ENCODE assay signal across 9 cellular contexts in the genomic region with DNA sequence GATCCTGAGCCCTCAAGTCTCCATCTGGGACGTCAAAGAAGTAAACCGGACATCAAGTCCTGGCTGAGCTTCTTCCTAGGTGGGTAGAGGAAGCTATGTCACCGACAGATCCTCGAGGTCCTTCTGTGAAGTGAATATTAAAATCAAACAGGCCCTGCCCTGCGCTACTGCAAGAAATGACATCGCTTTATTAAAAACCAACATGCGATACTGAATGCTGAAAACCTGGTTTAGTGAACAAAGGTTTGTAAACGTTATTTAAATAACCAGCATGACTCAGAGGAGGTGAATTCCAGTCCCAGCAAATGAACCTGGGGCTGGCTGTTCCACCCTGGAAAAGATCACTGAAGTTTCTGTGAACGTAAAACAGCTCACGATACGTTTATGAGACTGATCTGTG. TPM values are rescaled to one million over a fixed set of nuclear protein-coding genes. Genes with fewer than 3 reads are reported as not detected.
DNase-seq lines count a peak whose midpoint lies in the region; ATAC-seq and TF ChIP-seq lines count a peak whose summit lies in the region.
"Had no signal": no experiment of that assay in that cellular context is flagged by ENCODE, and none has a peak within 500 bp of the region (broad histone marks: within the 10 kb centered on the region; RNA-seq: fewer than 3 reads in every experiment).

No MANE protein-coding gene starts in this region.

- peak overlapping the region; percentile 77 for H3K27ac ChIP-seq in CD4-positive, CD25-positive, alpha-beta regulatory T cell (ENCODE audit: insufficient read depth, low read length, poor library complexity, severe bottlenecking)
- H3K27ac ChIP-seq in right atrium auricular region (peak overlapping the region; percentile 65 to 68), sigmoid colon (peak overlapping the region; percentile 67 to 79 (median 78))

- POLR2A ChIA-PET in activated CD4-positive, alpha-beta memory T cell treated with anti-CD3 and anti-CD28 coated beads for 36 hours (lab: Charles Lee), result interaction anchor here (0.6 to 2.1 kb wide), 7 partner anchors 11 to 223 kb away, joined by 3 to 22 read pairs (median 3); a partner anchor contains a TSS

- no peaks in the 10 kb centered on the region for H3K9me3 ChIP-seq in CD4-positive, CD25-positive, alpha-beta regulatory T cell (ENCODE audit: control insufficient read depth in 2 of 2, low read length in 2 of 2)
- H3K9me3 ChIP-seq in right atrium auricular region (no peaks in the 10 kb centered on the region), sigmoid colon (no peaks in the 10 kb centered on the region)

- peaks cover 27% of the 10 kb centered on the region for H3K4me1 ChIP-seq in CD4-positive, CD25-positive, alpha-beta regulatory T cell (ENCODE audit: control insufficient read depth, insufficient read depth, low read length, poor library complexity, severe bottlenecking)
- H3K4me1 ChIP-seq in right atrium auricular region (peaks cover 0 to 21% of the 10 kb centered on the region in 2 donors), sigmoid colon (peaks cover 0 to 34% (median 23%) of the 10 kb centered on the region in 4 donors)

- WGBS in sigmoid colon, 2 donors, result 1 to 3% methylated on average over 11 of the region's 11 CpGs

- peak overlapping the region; percentile 97 to 100 (median 98) for H3K4me3 Mint-ChIP-seq in CD4-positive, CD25-positive, alpha-beta regulatory T cell
- peak overlapping the region; percentile 94 for H3K4me3 Mint-ChIP-seq in activated CD4-positive, alpha-beta memory T cell treated with anti-CD3 and anti-CD28 coated beads for 36 hours

- intact Hi-C loops in activated CD4-positive, alpha-beta memory T cell treated with anti-CD3 and anti-CD28 coated beads for 36 hours (cut with micrococcal nuclease), result no loop called here
- intact Hi-C loops in sigmoid colon (cut with DNase I), result no loop called here

- peak overlapping the region; percentile 99 for H3K4me3 ChIP-seq in CD4-positive, CD25-positive, alpha-beta regulatory T cell (ENCODE audit: low read depth, low read length)
- H3K4me3 ChIP-seq in right atrium auricular region (peak overlapping the region; percentile 89 to 97), sigmoid colon (peak overlapping the region; percentile 83 to 96 (median 87))

- CTCF ChIA-PET in activated CD4-positive, alpha-beta memory T cell treated with anti-CD3 and anti-CD28 coated beads for 36 hours (lab: Charles Lee), result interaction anchor here (0.6 to 2.9 kb wide), 3 partner anchors 27 to 63 kb away, joined by 3 to 33 read pairs (median 3); a partner anchor contains a TSS

- peaks cover 28% of the 10 kb centered on the region for H3K36me3 Mint-ChIP-seq in CD4-positive, CD25-positive, alpha-beta regulatory T cell
- peaks cover 24% of the 10 kb centered on the region for H3K36me3 Mint-ChIP-seq in activated CD4-positive, alpha-beta memory T cell treated with anti-CD3 and anti-CD28 coated beads for 36 hours

- ATAC-seq in CD4-positive, CD25-positive, alpha-beta regulatory T cell (ENCODE audit: low read depth in 2 of 2), result peak; percentile 16 to 29
- ATAC-seq in HG02759 (IDR thresholded peaks at IDR 0.05; ENCODE audit: unreplicated experiment), result peak; percentile 9
- no peak for ATAC-seq in HG03097 (IDR thresholded peaks at IDR 0.05; ENCODE audit: low FRiP score, unreplicated experiment)
- ATAC-seq in HG02870 (IDR thresholded peaks at IDR 0.05; ENCODE audit: unreplicated experiment), result no peak

- H3K4me1 Mint-ChIP-seq in CD4-positive, CD25-positive, alpha-beta regulatory T cell, result peaks cover 17 to 60% (median 52%) of the 10 kb centered on the region in 4 donors
- peaks cover 51% of the 10 kb centered on the region for H3K4me1 Mint-ChIP-seq in activated CD4-positive, alpha-beta memory T cell treated with anti-CD3 and anti-CD28 coated beads for 36 hours (ENCODE audit: low read depth)

- peaks cover 17% of the 10 kb centered on the region for H3K27me3 Mint-ChIP-seq in CD4-positive, CD25-positive, alpha-beta regulatory T cell
- no peaks in the 10 kb centered on the region for H3K27me3 Mint-ChIP-seq in activated CD4-positive, alpha-beta memory T cell treated with anti-CD3 and anti-CD28 coated beads for 36 hours

- no peak for TF ChIP-seq CTCF in right atrium auricular region (IDR thresholded peaks at IDR 0.05)
- no peak for TF ChIP-seq CTCF in sigmoid colon (IDR thresholded peaks at IDR 0.05)

- TF ChIP-seq EP300 in sigmoid colon (IDR thresholded peaks at IDR 0.05), result no peak

- no peaks in the 10 kb centered on the region for H3K9me3 Mint-ChIP-seq in CD4-positive, CD25-positive, alpha-beta regulatory T cell
- H3K9me3 Mint-ChIP-seq in activated CD4-positive, alpha-beta memory T cell treated with anti-CD3 and anti-CD28 coated beads for 36 hours, result no peaks in the 10 kb centered on the region

- H3K36me3 ChIP-seq in CD4-positive, CD25-positive, alpha-beta regulatory T cell (ENCODE audit: control insufficient read depth, insufficient read depth, low read length), result peaks cover 22% of the 10 kb centered on the region
- H3K36me3 ChIP-seq in right atrium auricular region (peaks cover 25% of the 10 kb centered on the region), sigmoid colon (peaks cover 0 to 24% (median 14%) of the 10 kb centered on the region in 4 donors)

- TF ChIP-seq POLR2A in sigmoid colon (IDR thresholded peaks at IDR 0.05), result no peak

- DNase-seq in CD4-positive, CD25-positive, alpha-beta regulatory T cell, result peak in 1 of 3 donors; percentile 35
- DNase-seq in activated CD4-positive, alpha-beta memory T cell treated with anti-CD3 and anti-CD28 coated beads for 36 hours, result peak; percentile 30
- DNase-seq in right atrium auricular region (ENCODE audit: low spot score) (no peak), sigmoid colon (no peak), DMS153 treated with DMSO at 0.1 percent for 48 hours (lab: John Stamatoyannopoulos, UW; ENCODE audit: unreplicated experiment) (no peak)

- peak overlapping the region; percentile 91 to 97 (median 97) for H3K27ac Mint-ChIP-seq in CD4-positive, CD25-positive, alpha-beta regulatory T cell
- peak overlapping the region; percentile 90 for H3K27ac Mint-ChIP-seq in activated CD4-positive, alpha-beta memory T cell treated with anti-CD3 and anti-CD28 coated beads for 36 hours

- no peaks in the 10 kb centered on the region for H3K27me3 ChIP-seq in CD4-positive, CD25-positive, alpha-beta regulatory T cell (ENCODE audit: control insufficient read depth, insufficient read depth, low read length)
- no peaks in the 10 kb centered on the region for H3K27me3 ChIP-seq in right atrium auricular region
- no peaks in the 10 kb centered on the region for H3K27me3 ChIP-seq in sigmoid colon

RNA-seq across cellular contexts. Expression of a gene that starts 0.7 kb away (rescaled TPM):
- 39.0 TPM for total RNA-seq in CD4-positive, CD25-positive, alpha-beta regulatory T cell
- polyA plus RNA-seq in CD4-positive, CD25-positive, alpha-beta regulatory T cell, result 100 to 1,000 TPM; 107 to 125 (median 115) TPM
- total RNA-seq in activated CD4-positive, alpha-beta memory T cell treated with anti-CD3 and anti-CD28 coated beads for 36 hours, result 10 to 100 TPM; 87.0 to 87.7 TPM
- total RNA-seq in right atrium auricular region (10 to 100 TPM; 42.9 to 49.3 TPM), sigmoid colon (10 to 100 TPM; 46.8 to 66.4 (median 61.8) TPM)
- polyA plus RNA-seq in sigmoid colon, result 100 to 1,000 TPM in 1 of 3 donors, 10 to 100 TPM in 2; 78.7 to 149 (median 94.0) TPM

RNA-seq across cellular contexts. Expression of a gene that starts 52.9 kb away (rescaled TPM):
- not detected for total RNA-seq in CD4-positive, CD25-positive, alpha-beta regulatory T cell
- polyA plus RNA-seq in CD4-positive, CD25-positive, alpha-beta regulatory T cell, result not detected
- not detected for total RNA-seq in activated CD4-positive, alpha-beta memory T cell treated with anti-CD3 and anti-CD28 coated beads for 36 hours
- not detected for total RNA-seq in right atrium auricular region
- not detected for total RNA-seq in sigmoid colon
- polyA plus RNA-seq in sigmoid colon, result not detected
- total RNA-seq: LHCN-M2 had no signal

RNA-seq across cellular contexts. Expression of a gene that starts 53.7 kb away (rescaled TPM):
- total RNA-seq in CD4-positive, CD25-positive, alpha-beta regulatory T cell, result not detected
- not detected for polyA plus RNA-seq in CD4-positive, CD25-positive, alpha-beta regulatory T cell
- not detected for total RNA-seq in activated CD4-positive, alpha-beta memory T cell treated with anti-CD3 and anti-CD28 coated beads for 36 hours
- total RNA-seq in right atrium auricular region (not detected), sigmoid colon (not detected)
- not detected for polyA plus RNA-seq in sigmoid colon
- total RNA-seq: LHCN-M2 had no signal

Comparison
In these comparisons a context has a peak if more than half of its experiments do, and no peak if none do; other contexts are left out.
1. ATAC-seq: peak in CD4-positive, CD25-positive, alpha-beta regulatory T cell (2 of 2) and HG02759 (single experiment); none in HG03097 (single experiment) and HG02870 (single experiment).
2. Peak in every context shown above with its lines, with median percentiles within 50 percentile points of each other: H3K27ac ChIP-seq and H3K4me3 ChIP-seq.